In the genomic region with DNA sequence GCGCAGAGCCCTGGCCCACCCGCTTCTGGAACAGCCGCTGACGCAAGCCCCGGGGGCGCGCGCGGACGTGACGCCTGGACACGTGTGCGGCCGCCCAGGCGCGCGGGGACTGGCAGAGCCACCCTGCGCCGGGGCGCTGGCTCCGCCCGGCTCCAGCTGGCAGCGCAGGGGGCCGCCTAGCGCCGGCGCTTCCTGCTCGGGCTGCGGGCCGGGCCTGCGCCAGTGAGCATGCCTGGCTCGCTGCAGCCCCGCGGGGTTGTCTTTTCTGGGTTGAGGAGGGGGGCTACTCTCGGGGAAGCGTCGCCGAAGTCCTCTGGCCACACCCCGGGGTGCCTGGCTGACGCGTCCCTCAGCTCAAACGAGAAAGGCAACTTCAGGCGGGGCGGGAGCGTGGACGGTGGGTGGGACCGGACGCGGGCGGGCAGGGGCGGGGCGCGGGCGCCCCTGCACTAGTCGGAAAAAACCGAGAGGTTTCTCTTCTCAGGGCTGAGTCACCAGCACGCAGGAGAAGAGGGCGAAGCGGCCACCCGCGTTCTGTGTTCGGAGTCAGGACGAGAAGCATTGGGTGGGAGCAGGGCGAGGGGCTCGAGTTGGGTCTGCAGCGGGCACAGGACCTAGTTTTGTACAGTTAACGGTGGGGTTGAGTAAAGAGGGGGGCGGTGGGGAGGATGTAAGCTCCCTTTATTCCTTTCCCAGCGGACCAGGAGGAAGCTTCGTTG, we compare ENCODE assay signal across 8 cellular contexts. TPM values are rescaled to one million over a fixed set of nuclear protein-coding genes. Genes with fewer than 3 reads are reported as not detected.
DNase-seq lines count a peak whose midpoint lies in the region; ATAC-seq and TF ChIP-seq lines count a peak whose summit lies in the region.

A gene with protein sequence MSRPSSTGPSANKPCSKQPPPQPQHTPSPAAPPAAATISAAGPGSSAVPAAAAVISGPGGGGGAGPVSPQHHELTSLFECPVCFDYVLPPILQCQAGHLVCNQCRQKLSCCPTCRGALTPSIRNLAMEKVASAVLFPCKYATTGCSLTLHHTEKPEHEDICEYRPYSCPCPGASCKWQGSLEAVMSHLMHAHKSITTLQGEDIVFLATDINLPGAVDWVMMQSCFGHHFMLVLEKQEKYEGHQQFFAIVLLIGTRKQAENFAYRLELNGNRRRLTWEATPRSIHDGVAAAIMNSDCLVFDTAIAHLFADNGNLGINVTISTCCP (minus strand): TSS at position 48 of the 719 bp plus-strand sequence. CDS start 320 bp downstream, outside the sequence.

- intact Hi-C loops in Panc1 (cut with micrococcal nuclease; ENCODE audit: unreplicated experiment): no loop called here

- no peaks in the 10 kb centered on the region for H3K27me3 Mint-ChIP-seq in activated T-cell treated with anti-CD3 and anti-CD28 coated beads, Interleukin-2, amount 50 U/mL, for 4 hours (ENCODE audit: low read depth)

- peaks cover 28% of the 10 kb centered on the region for H3K4me1 ChIP-seq in Panc1 (ENCODE audit: control insufficient read depth, insufficient read depth, low read length)

- DNase-seq in DMS153 (lab: John Stamatoyannopoulos, UW): peak; percentile 88
- peak; percentile 75 for DNase-seq in Panc1 (ENCODE audit: low read depth, low spot score)
- DNase-seq in activated T-cell treated with anti-CD3 and anti-CD28 coated beads, Interleukin-2, amount 50 U/mL, for 4 hours: peak; percentile 92
- DNase-seq in myocyte (ENCODE audit: low read depth): peak; percentile 94
- DNase-seq in stimulated activated CD8-positive, alpha-beta memory T cell treated with anti-CD3 and anti-CD28 coated beads, Interleukin-7, amount 100 ng/mL, for 4 hours (ENCODE audit: low read depth in 2 of 2): peak; percentile 92

- POLR2A ChIA-PET in Panc1 (lab: Charles Lee): interaction anchor here (0.5 to 0.7 kb wide), 9 partner anchors 19 to 1202 kb away, joined by 3 to 4 read pairs (median 3); no protein-coding TSS in a partner anchor

- no TSS peak for BruUV-seq in Panc1 (replicated peaks; lab: Mats Ljungman, UMichigan)

- CTCF ChIA-PET in Panc1 (lab: Charles Lee): interaction anchor here (0.5 to 1.5 kb wide), 8 partner anchors 9 to 448 kb away, joined by 3 to 7 read pairs (median 4); no protein-coding TSS in a partner anchor

- no peaks in the 10 kb centered on the region for H3K9me3 Mint-ChIP-seq in activated T-cell treated with anti-CD3 and anti-CD28 coated beads, Interleukin-2, amount 50 U/mL, for 4 hours

- peak within 1 kb of the TSS; percentile 96 for H3K27ac ChIP-seq in Panc1 (ENCODE audit: low read length)

- H3K4me3 Mint-ChIP-seq in activated T-cell treated with anti-CD3 and anti-CD28 coated beads, Interleukin-2, amount 50 U/mL, for 4 hours: peak within 1 kb of the TSS; percentile 98

- peaks cover 8% of the 10 kb centered on the region for H3K36me3 ChIP-seq in Panc1 (ENCODE audit: control insufficient read depth, insufficient read depth, low read length)

- TF ChIP-seq CTCF in Panc1 (IDR thresholded peaks at IDR 0.05): no peak

- in situ Hi-C loops in Panc1 (cut with HindIII; ENCODE audit: low pct_unique_long_range_greater_than_20kb, low sequenced_read_pairs): no loop called here

- peaks cover 27% of the 10 kb centered on the region for H3K36me3 Mint-ChIP-seq in activated T-cell treated with anti-CD3 and anti-CD28 coated beads, Interleukin-2, amount 50 U/mL, for 4 hours (ENCODE audit: insufficient read depth)

- no peak for TF ChIP-seq EP300 in Ishikawa (IDR thresholded peaks at IDR 0.05; ENCODE audit: borderline replicate concordance)

- no peaks in the 10 kb centered on the region for H3K9me3 ChIP-seq in Panc1 (ENCODE audit: control insufficient read depth, insufficient read depth, low read depth, low read length)

- peaks cover 55% of the 10 kb centered on the region for H3K4me1 Mint-ChIP-seq in activated T-cell treated with anti-CD3 and anti-CD28 coated beads, Interleukin-2, amount 50 U/mL, for 4 hours (ENCODE audit: low read depth)

- no peak for TF ChIP-seq RAD21 in Ishikawa (IDR thresholded peaks at IDR 0.05; ENCODE audit: low read depth)

- peak within 1 kb of the TSS; percentile 83 to 93 for H3K4me3 ChIP-seq in Panc1 (ENCODE audit: low read depth in 2 of 2, low read length in 2 of 2)

- ATAC-seq in GM21529 (IDR thresholded peaks at IDR 0.05; ENCODE audit: unreplicated experiment) (peak; percentile 52), Panc1 (peak; percentile 93), esophagus mucosa (peak; percentile 89)
- peak; percentile 80 to 82 for ATAC-seq in activated T-cell treated with anti-CD3 and anti-CD28 coated beads, Interleukin-2, amount 50 U/mL, for 4 hours

- H3K27me3 ChIP-seq in Panc1 (ENCODE audit: control insufficient read depth, insufficient read depth, low read length): no peaks in the 10 kb centered on the region

TF ChIP-seq in Ishikawa, 13 proteins besides CTCF, POLR2A, EP300 and RAD21:
- TF ChIP-seq EGR1 (IDR thresholded peaks at IDR 0.05) (no peak), TEAD4 (IDR thresholded peaks at IDR 0.05) (0 out of 2 replicates have a peak, but pooled peaks have one; percentile 9), TAF1 (IDR thresholded peaks at IDR 0.05; ENCODE audit: low read depth) (peak; percentile 13), NFIC (IDR thresholded peaks at IDR 0.05) (peak; percentile 17; the same call in 1 of the 2 replicates), FOXM1 (IDR thresholded peaks at IDR 0.05; ENCODE audit: borderline replicate concordance, low read depth) (no peak), YY1 (IDR thresholded peaks at IDR 0.05; ENCODE audit: low read depth) (no peak), CEBPB (IDR thresholded peaks at IDR 0.05) (peak; percentile 54; the same call in 1 of the 2 replicates), REST (IDR thresholded peaks at IDR 0.05; ENCODE audit: low read depth) (no peak), ZBTB7A (IDR thresholded peaks at IDR 0.05; ENCODE audit: low read depth) (0 out of 2 replicates have a peak, but pooled peaks have one; percentile 25), CREB1 (IDR thresholded peaks at IDR 0.05; ENCODE audit: low read depth) (peak; percentile 72; the same call in 1 of the 2 replicates), TCF12 (IDR thresholded peaks at IDR 0.05; ENCODE audit: low read depth) (peak; percentile 39; the same call in 1 of the 2 replicates)
- TF ChIP-seq, protein P1, sequence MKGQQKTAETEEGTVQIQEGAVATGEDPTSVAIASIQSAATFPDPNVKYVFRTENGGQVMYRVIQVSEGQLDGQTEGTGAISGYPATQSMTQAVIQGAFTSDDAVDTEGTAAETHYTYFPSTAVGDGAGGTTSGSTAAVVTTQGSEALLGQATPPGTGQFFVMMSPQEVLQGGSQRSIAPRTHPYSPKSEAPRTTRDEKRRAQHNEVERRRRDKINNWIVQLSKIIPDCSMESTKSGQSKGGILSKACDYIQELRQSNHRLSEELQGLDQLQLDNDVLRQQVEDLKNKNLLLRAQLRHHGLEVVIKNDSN (IDR thresholded peaks at IDR 0.05): peak; percentile 89
- TF ChIP-seq, protein P2, sequence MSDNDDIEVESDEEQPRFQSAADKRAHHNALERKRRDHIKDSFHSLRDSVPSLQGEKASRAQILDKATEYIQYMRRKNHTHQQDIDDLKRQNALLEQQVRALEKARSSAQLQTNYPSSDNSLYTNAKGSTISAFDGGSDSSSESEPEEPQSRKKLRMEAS (IDR thresholded peaks at IDR 0.05): peak; percentile 70

RNA-seq across cellular contexts. Expression of the gene that starts here (rescaled TPM):
- total RNA-seq in Panc1 (2021; ENCODE audit: unreplicated experiment) (24.0 TPM), esophagus mucosa (44.8 TPM), myocyte (25.4 and 46.4 TPM in 2 replicates)
- polyA plus RNA-seq in Panc1 (2012; ENCODE audit: insufficient read length): 30.6 TPM
- 100 to 1,000 TPM; 136 to 146 (median 141) TPM for total RNA-seq in activated T-cell treated with anti-CD3 and anti-CD28 coated beads, Interleukin-2, amount 50 U/mL, for 4 hours
- 25.5 TPM for polyA plus RNA-seq in myocyte (2012)

Comparison
In these comparisons a context has a peak if more than half of its experiments do, and no peak if none do; other contexts are left out.
1. Peak in every context shown above with its lines: DNase-seq, ATAC-seq, H3K4me3 ChIP-seq and H3K27ac ChIP-seq.